Comparison of ENCODE assay signal across 24 cellular contexts in the genomic region with DNA sequence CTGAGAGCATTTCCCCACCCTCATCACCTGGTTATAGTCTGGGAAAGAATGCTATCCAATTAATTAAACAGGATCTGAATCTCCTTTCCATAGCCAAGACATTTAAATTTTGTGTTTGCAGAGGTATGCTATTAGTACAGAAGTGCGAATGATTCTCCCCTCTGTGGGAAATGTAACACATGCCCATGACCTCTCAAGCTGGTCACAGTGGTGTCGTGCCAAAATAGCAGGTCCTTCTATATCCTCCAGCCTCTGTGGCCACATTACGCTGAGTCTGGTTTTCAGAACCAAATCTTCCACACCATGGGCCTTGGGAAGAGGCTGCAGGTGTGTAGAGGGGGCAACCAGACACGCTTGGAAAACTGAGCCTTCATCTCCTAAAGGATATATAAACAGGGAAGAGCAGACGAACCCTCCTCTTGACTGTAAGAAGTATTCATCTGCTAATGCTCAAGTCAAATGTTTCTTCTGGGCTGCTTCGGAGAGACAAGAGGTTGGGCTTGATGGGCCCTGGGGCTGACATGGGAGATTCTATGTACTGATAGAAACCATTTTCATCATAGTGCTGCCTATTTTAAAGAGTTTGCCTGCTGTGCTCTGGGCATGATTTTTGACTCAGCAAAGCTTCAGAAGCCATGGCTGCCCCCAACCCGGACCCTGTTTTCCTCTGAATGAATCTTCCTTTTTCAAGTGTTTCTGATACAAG.
"Had no signal": no experiment of that assay in that cellular context is flagged by ENCODE, and none has a peak within 500 bp of the region (broad histone marks: within the 10 kb centered on the region; RNA-seq: fewer than 3 reads in every experiment).

No MANE protein-coding gene starts in this region.

- ATAC-seq: naive thymus-derived CD4-positive, alpha-beta T cell; natural killer cell; psoas muscle; right cardiac atrium; right lobe of liver; stimulated activated effector memory CD8-positive, alpha-beta T cell treated with anti-CD3 and anti-CD28 coated beads, Interleukin-12 subunit alpha, Interleukin-12 subunit beta, amount 100 ng/mL, for 72 hours; stimulated activated naive B cell treated with anti-CD40 and anti-IgM and Interleukin-4, amounts not matched to agents 10 μg/mL and 1 μg/mL and 100 μg/mL, for 72 hours; upper lobe of right lung had no signal

- H3K9me3 ChIP-seq: psoas muscle, right lobe of liver, sigmoid colon, stomach, thoracic aorta, thyroid gland, tibial nerve, upper lobe of right lung, uterus had no signal

- H2AFZ ChIP-seq: neural progenitor cell, parathyroid adenoma had no signal

- FAIRE-seq: small intestine had no signal

- H3K27ac ChIP-seq: neural progenitor cell, parathyroid adenoma, psoas muscle, right lobe of liver, sigmoid colon, stomach, thoracic aorta, thyroid gland, tibial nerve, upper lobe of right lung, uterus had no signal

- DNase-seq: naive thymus-derived CD4-positive, alpha-beta T cell; natural killer cell; occipital lobe; posterior cingulate gyrus; psoas muscle; right cardiac atrium; right lobe of liver; sigmoid colon; small intestine; stimulated activated CD4-positive, alpha-beta T cell treated with anti-CD3 and anti-CD28 coated beads, Interleukin-15, amount 100 ng/mL, for 24 hours; stimulated activated CD4-positive, alpha-beta T cell treated with anti-CD3 and anti-CD28 coated beads, Interleukin-2, amount 100 ng/mL, for 24 hours; stimulated activated CD4-positive, alpha-beta T cell treated with anti-CD3 and anti-CD28 coated beads, Interleukin-2, amount 100 ng/mL, for 48 hours; stimulated activated CD4-positive, alpha-beta T cell treated with anti-CD3 and anti-CD28 coated beads, Interleukin-4, amount 100 ng/mL, for 24 hours; stimulated activated naive B cell treated with anti-CD40 and anti-IgM and Interleukin-4, amounts not matched to agents 10 μg/mL and 1 μg/mL and 100 μg/mL, for 72 hours; stimulated activated naive CD4-positive, alpha-beta T cell treated with Interleukin-2 at 50 U/mL for 16 hours; stomach; thyroid gland; upper lobe of right lung; uterus had no signal

- H3K27me3 ChIP-seq: neural progenitor cell, right lobe of liver, sigmoid colon, stomach, thyroid gland, tibial nerve, upper lobe of right lung, uterus had no signal

- H3K79me2 ChIP-seq: parathyroid adenoma had no signal

- H3K4me2 ChIP-seq: neural progenitor cell had no signal

- H3K36me3 ChIP-seq: neural progenitor cell, right lobe of liver, stomach, thoracic aorta, thyroid gland, tibial nerve, upper lobe of right lung, uterus had no signal

- H3K4me3 ChIP-seq: neural progenitor cell, psoas muscle, right lobe of liver, sigmoid colon, stomach, thoracic aorta, thyroid gland, tibial nerve, upper lobe of right lung, uterus had no signal

- H3K4me1 ChIP-seq: parathyroid adenoma, psoas muscle, right lobe of liver, sigmoid colon, stomach, thyroid gland, tibial nerve, upper lobe of right lung, uterus had no signal

- H3K9ac ChIP-seq: neural progenitor cell, parathyroid adenoma had no signal
